Comparison of ENCODE assay signal across 16 cellular contexts in genomic region chr21:35348686-35349085, GRCh38.
DNase-seq lines count a peak whose midpoint lies in the region; ATAC-seq and TF ChIP-seq lines count a peak whose summit lies in the region.
"Had no signal": no experiment of that assay in that cellular context is flagged by ENCODE, and none has a peak within 500 bp of the region (broad histone marks: within the 10 kb centered on the region; RNA-seq: fewer than 3 reads in every experiment).

No MANE protein-coding gene starts in this region.

- peaks cover 33% of the 10 kb centered on the region for H3F3A ChIP-seq in GM23248 (ENCODE audit: insufficient read depth)

- in situ Hi-C loops in GM23248 (cut with MboI): no loop called here

- H3K79me2 ChIP-seq in GM23248 (ENCODE audit: insufficient read depth) (no peaks in the 10 kb centered on the region), fibroblast of lung (ENCODE audit: control insufficient read depth, insufficient read depth, low read length) (no peaks in the 10 kb centered on the region), osteoblast (ENCODE audit: insufficient read depth, low read length) (no peaks in the 10 kb centered on the region)

- no peak overlapping the region for H2AFZ ChIP-seq in GM23248
- H2AFZ ChIP-seq in fibroblast of lung (ENCODE audit: low read length): no peak overlapping the region
- H2AFZ ChIP-seq in osteoblast (ENCODE audit: low read length): no peak overlapping the region

- no peak overlapping the region for H3K9ac ChIP-seq in GM23248
- H3K9ac ChIP-seq in fibroblast of lung (ENCODE audit: insufficient read depth, low read length): no peak overlapping the region
- H3K9ac ChIP-seq: BLaER1 treated with 17β-estradiol and CSF1 and Interleukin-3, amounts not matched to agents 10 nM and 100 nM had no signal

- TF ChIP-seq CTCF in fibroblast of lung (conservative IDR thresholded peaks at IDR 0.05 in 1 of 2, IDR thresholded peaks at IDR 0.05 in 1 of 2; ENCODE audit: low read depth in 1 of 2, low read length in 2 of 2) (no peak), osteoblast (IDR thresholded peaks at IDR 0.05; ENCODE audit: extremely low read depth, low read depth, low read length) (no peak)

- H3K27ac ChIP-seq in GM23248 (0 out of 2 replicates have a peak overlapping the region, but pooled peaks have one; percentile 19), fibroblast of lung (ENCODE audit: insufficient read depth, low read length) (no peak overlapping the region), osteoblast (ENCODE audit: low read depth, low read length) (peak overlapping the region; percentile 24)
- H3K27ac ChIP-seq: BLaER1 treated with 17β-estradiol and CSF1 and Interleukin-3, amounts not matched to agents 10 nM and 100 nM; HL-60 had no signal

- 3 to 8% methylated on average over 1 of the region's 1 CpG for WGBS in GM23248 (ENCODE audit: low coverage in 1 of 2, low lambda C conversion rate in 2 of 2, missing lambda C conversion rate in 2 of 2), 2 experiments

- H3K36me3 ChIP-seq in GM23248 (ENCODE audit: low read depth) (no peaks in the 10 kb centered on the region), fibroblast of lung (ENCODE audit: control insufficient read depth, insufficient read depth, low read length) (no peaks in the 10 kb centered on the region), osteoblast (ENCODE audit: insufficient read depth, low read length) (no peaks in the 10 kb centered on the region)
- H3K36me3 ChIP-seq: BLaER1 treated with 17β-estradiol and CSF1 and Interleukin-3, amounts not matched to agents 10 nM and 100 nM had no signal

- H3K4me1 ChIP-seq in GM23248 (ENCODE audit: insufficient read depth) (peaks cover 41% of the 10 kb centered on the region), fibroblast of lung (ENCODE audit: control insufficient read depth, extremely low read depth, insufficient read depth, low read length) (no peaks in the 10 kb centered on the region), osteoblast (ENCODE audit: insufficient read depth, low read length) (peaks cover 27% of the 10 kb centered on the region)
- H3K4me1 ChIP-seq: BLaER1 treated with 17β-estradiol and CSF1 and Interleukin-3, amounts not matched to agents 10 nM and 100 nM had no signal

- H3K9me2 ChIP-seq in GM23248 (ENCODE audit: insufficient read depth): no peaks in the 10 kb centered on the region

- H3K27me3 ChIP-seq in GM23248 (replicated peaks; ENCODE audit: insufficient read depth): no peaks in the 10 kb centered on the region
- H3K27me3 ChIP-seq in fibroblast of lung (ENCODE audit: control insufficient read depth, insufficient read depth, low read length): no peaks in the 10 kb centered on the region
- H3K27me3 ChIP-seq in osteoblast (ENCODE audit: insufficient read depth, low read length): no peaks in the 10 kb centered on the region
- H3K27me3 ChIP-seq: BLaER1 treated with 17β-estradiol and CSF1 and Interleukin-3, amounts not matched to agents 10 nM and 100 nM had no signal

- H4K20me1 ChIP-seq in GM23248 (ENCODE audit: insufficient read depth) (no peaks in the 10 kb centered on the region), fibroblast of lung (ENCODE audit: control insufficient read depth, extremely low read depth, insufficient read depth, low read length) (no peaks in the 10 kb centered on the region), osteoblast (ENCODE audit: insufficient read depth, low read length) (no peaks in the 10 kb centered on the region)
- H4K20me1 ChIP-seq: BLaER1 treated with 17β-estradiol and CSF1 and Interleukin-3, amounts not matched to agents 10 nM and 100 nM had no signal

- H3K4me3 ChIP-seq in GM23248 (no peak overlapping the region), fibroblast of lung (replicated peaks in 1 of 4; ENCODE audit: control extremely low read depth in 1 of 4, insufficient read depth in 1 of 4, low read depth in 3 of 4, low read length in 4 of 4) (no peak overlapping the region), osteoblast (ENCODE audit: insufficient read depth, low read length) (no peak overlapping the region)
- H3K4me3 ChIP-seq: BLaER1 treated with 17β-estradiol and CSF1 and Interleukin-3, amounts not matched to agents 10 nM and 100 nM had no signal

- H3K4me2 ChIP-seq in GM23248 (ENCODE audit: unreplicated experiment) (peak overlapping the region; percentile 16), fibroblast of lung (ENCODE audit: extremely low read depth, insufficient read depth, low read length) (no peak overlapping the region), osteoblast (ENCODE audit: insufficient read depth, low read length) (peak overlapping the region; percentile 5)
- H3K4me2 ChIP-seq: BLaER1 treated with 17β-estradiol and CSF1 and Interleukin-3, amounts not matched to agents 10 nM and 100 nM had no signal

- intact Hi-C loops in Right ventricle myocardium superior (cut with DNase I): no loop called here

- no peaks in the 10 kb centered on the region for H3K9me3 ChIP-seq in GM23248 (ENCODE audit: low read depth)
- no peaks in the 10 kb centered on the region for H3K9me3 ChIP-seq in fibroblast of lung (ENCODE audit: control insufficient read depth, insufficient read depth, low read depth, low read length)
- H3K9me3 ChIP-seq in osteoblast (ENCODE audit: low read depth, low read length): no peaks in the 10 kb centered on the region

- DNase-seq in GM23248 (peak; percentile 23), NCI-H460 (ENCODE audit: extremely low read depth, low read depth) (peak; percentile 16), fibroblast of lung (ENCODE audit: low read depth in 2 of 2) (peak; percentile 34 to 47), osteoblast (ENCODE audit: insufficient read length, low spot score, missing footprints) (no peak), NOMO-1 treated with DMSO at 0.1 percent for 48 hours (lab: John Stamatoyannopoulos, UW; ENCODE audit: unreplicated experiment) (no peak), Right ventricle myocardium superior (no peak)
- no peak for DNase-seq in effector CD8-positive, alpha-beta T cell (lab: John Stamatoyannopoulos, UW)
- DNase-seq: CD4-positive, CD25-positive, alpha-beta regulatory T cell; DMS153; DMS79; GDM1; GOT3; H7 had no signal

- no peak for ATAC-seq in Right ventricle myocardium superior (ENCODE audit: poor library complexity)
- ATAC-seq: HCT116 had no signal

Comparison
In these comparisons a context has a peak if more than half of its experiments do, and no peak if none do; other contexts are left out.
1. DNase-seq: peak in GM23248 (single experiment), NCI-H460 (single experiment) and fibroblast of lung (2 of 2); none in osteoblast (single experiment), effector CD8-positive, alpha-beta T cell (single experiment), NOMO-1 treated with DMSO at 0.1 percent for 48 hours (single experiment) and Right ventricle myocardium superior (single experiment).